In the genomic region with DNA sequence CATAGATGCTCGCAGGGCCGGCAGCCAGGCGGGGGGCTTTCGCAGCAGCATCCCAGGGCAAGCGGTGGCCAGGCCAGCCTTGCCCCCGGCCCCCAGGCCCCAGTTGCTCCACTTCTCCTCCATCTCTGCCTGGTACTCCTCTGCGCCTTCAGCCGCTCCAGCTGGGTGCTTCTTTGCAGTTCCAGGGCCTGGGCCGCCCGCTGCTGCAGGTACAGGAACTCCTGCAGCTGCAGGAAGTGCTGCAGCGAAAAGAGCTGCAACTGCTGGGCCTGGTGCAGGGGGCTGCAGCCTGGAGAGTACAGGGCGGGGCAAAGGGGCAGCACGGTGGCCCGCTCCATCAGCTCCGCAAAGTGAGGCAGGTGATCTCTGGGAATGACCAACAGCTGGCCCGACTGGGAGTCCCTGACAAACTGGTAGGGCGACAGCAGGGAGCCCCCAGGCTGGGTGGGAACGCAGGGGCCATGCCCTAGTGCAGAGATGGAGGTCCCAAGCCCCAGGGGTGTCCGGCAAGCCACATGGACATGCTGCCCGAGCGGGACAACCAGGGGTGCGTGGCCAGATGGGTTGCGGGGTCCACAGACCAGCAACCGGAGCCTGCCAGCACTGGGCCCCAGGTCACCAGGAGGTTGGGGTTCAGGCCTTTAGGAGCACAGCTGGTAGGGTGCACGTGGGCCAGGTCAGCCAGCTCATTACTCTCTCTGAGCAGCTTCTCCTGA, we compare ENCODE assay signal across 22 cellular contexts.
DNase-seq lines count a peak whose midpoint lies in the region; ATAC-seq, FAIRE-seq and TF ChIP-seq lines count a peak whose summit lies in the region.
"Had no signal": no experiment of that assay in that cellular context is flagged by ENCODE, and none has a peak within 500 bp of the region (broad histone marks: within the 10 kb centered on the region; RNA-seq: fewer than 3 reads in every experiment).

No MANE protein-coding gene starts in this region.

- no peaks in the 10 kb centered on the region for H3K27me3 ChIP-seq in HepG2 (ENCODE audit: control insufficient read depth in 1 of 2, insufficient read depth in 2 of 2, low read length in 2 of 2)
- H3K27me3 ChIP-seq in right lobe of liver = no peaks in the 10 kb centered on the region
- H3K27me3 ChIP-seq in H7 (ENCODE audit: control insufficient read depth, insufficient read depth, low read length) = no peaks in the 10 kb centered on the region
- no peaks in the 10 kb centered on the region for H3K27me3 ChIP-seq in spleen (replicated peaks in 1 of 7)
- no peaks in the 10 kb centered on the region for H3K27me3 ChIP-seq in CD8-positive, alpha-beta memory T cell (ENCODE audit: insufficient read depth, low read length, poor library complexity, severe bottlenecking)
- H3K27me3 ChIP-seq: BLaER1 treated with 17β-estradiol and CSF1 and Interleukin-3, amounts not matched to agents 10 nM and 100 nM had no signal

- TF ChIP-seq EP300 in HepG2 (IDR thresholded peaks at IDR 0.05; ENCODE audit: low read depth in 2 of 2, low read length in 2 of 2) = no peak
- TF ChIP-seq EP300 in HepG2 (CRISPR knock-in tag; IDR thresholded peaks at IDR 0.05; ENCODE audit: borderline replicate concordance) = no peak

- no peaks in the 10 kb centered on the region for H4K20me1 ChIP-seq in HepG2 (ENCODE audit: insufficient read depth, low read length)
- H4K20me1 ChIP-seq: BLaER1 treated with 17β-estradiol and CSF1 and Interleukin-3, amounts not matched to agents 10 nM and 100 nM had no signal

- peak overlapping the region; percentile 49 for H3K27ac ChIP-seq in HepG2 (ENCODE audit: extremely low read length, insufficient read depth, low read length)
- no peak overlapping the region for H3K27ac ChIP-seq in right lobe of liver
- no peak overlapping the region for H3K27ac ChIP-seq in spleen
- no peak overlapping the region for H3K27ac ChIP-seq in CD8-positive, alpha-beta memory T cell (ENCODE audit: low read depth, low read length)
- H3K27ac ChIP-seq: BLaER1 treated with 17β-estradiol and CSF1 and Interleukin-3, amounts not matched to agents 10 nM and 100 nM; GM23248 had no signal

- no peak overlapping the region for H2AFZ ChIP-seq in HepG2 (ENCODE audit: low read length)
- H2AFZ ChIP-seq: GM23248 had no signal

- H3K4me1 Mint-ChIP-seq in memory B cell = peaks cover 6% of the 10 kb centered on the region
- H3K4me1 Mint-ChIP-seq in CD8-positive, alpha-beta memory T cell = no peaks in the 10 kb centered on the region

- H3K9me3 Mint-ChIP-seq in memory B cell = no peaks in the 10 kb centered on the region
- H3K9me3 Mint-ChIP-seq in CD8-positive, alpha-beta memory T cell = no peaks in the 10 kb centered on the region
- H3K9me3 Mint-ChIP-seq: CD8-positive, alpha-beta T cell; HFFc6; IgD-negative memory B cell had no signal

- TF ChIP-seq CTCF in HepG2 (CRISPR knock-in tag; IDR thresholded peaks at IDR 0.05) (no peak), right lobe of liver (IDR thresholded peaks at IDR 0.05) (no peak), spleen (IDR thresholded peaks at IDR 0.05 in 8 of 11, conservative IDR thresholded peaks at IDR 0.05 in 3 of 11) (no peak)

- H3K4me3 ChIP-seq in HepG2 (replicated peaks in 1 of 3; ENCODE audit: insufficient read depth in 1 of 3, low read depth in 2 of 3, low read length in 3 of 3) (no peak overlapping the region), right lobe of liver (no peak overlapping the region), H7 (ENCODE audit: insufficient read depth, low read depth, low read length) (no peak overlapping the region), spleen (no peak overlapping the region)
- no peak overlapping the region for H3K4me3 ChIP-seq in CD8-positive, alpha-beta memory T cell (ENCODE audit: low read length)
- H3K4me3 ChIP-seq: BLaER1 treated with 17β-estradiol and CSF1 and Interleukin-3, amounts not matched to agents 10 nM and 100 nM; GM23248 had no signal

- BruUV-seq in HepG2 (replicated peaks; lab: Mats Ljungman, UMichigan) = no TSS peak

- ATAC-seq in HepG2 = no peak
- no peak for ATAC-seq in right lobe of liver
- ATAC-seq in memory B cell (ENCODE audit: low read depth) = no peak
- no peak for ATAC-seq in HG03342 (IDR thresholded peaks at IDR 0.05; ENCODE audit: unreplicated experiment)
- ATAC-seq: CD8-positive, alpha-beta T cell; HCT116 had no signal

- no peak for FAIRE-seq in HepG2 (lab: Jason Lieb, UNC)
- FAIRE-seq: GM12891, H54, HTR-8/SVneo had no signal

- H3K9me3 ChIP-seq in HepG2 (ENCODE audit: low read length) (no peaks in the 10 kb centered on the region), right lobe of liver (no peaks in the 10 kb centered on the region), spleen (no peaks in the 10 kb centered on the region)
- H3K9me3 ChIP-seq in CD8-positive, alpha-beta memory T cell (ENCODE audit: low read length) = no peaks in the 10 kb centered on the region
- H3K9me3 ChIP-seq: BLaER1 treated with 17β-estradiol and CSF1 and Interleukin-3, amounts not matched to agents 10 nM and 100 nM had no signal

- 84% methylated on average over 3 of the region's 25 CpGs for WGBS in HepG2 (ENCODE audit: low lambda C conversion rate)
- WGBS in right lobe of liver (ENCODE audit: insufficient coverage, low coverage, low lambda C conversion rate, missing lambda C conversion rate) = 100% methylated on average over 2 of the region's 25 CpGs
- WGBS in spleen, 5 donors = 86 to 96% (median 92%) methylated on average over 9 to 25 of the region's 25 CpGs

- H3K36me3 Mint-ChIP-seq in memory B cell = peaks cover 45% of the 10 kb centered on the region
- H3K36me3 Mint-ChIP-seq in CD8-positive, alpha-beta memory T cell = no peaks in the 10 kb centered on the region
- H3K36me3 Mint-ChIP-seq: CD8-positive, alpha-beta T cell had no signal

- peaks cover 5 to 11% of the 10 kb centered on the region in 2 experiments; a peak in 4 of 5 replicates for H3K36me3 ChIP-seq in HepG2 (replicated peaks in 1 of 2; ENCODE audit: control insufficient read depth in 1 of 2, insufficient read depth in 2 of 2, low read length in 2 of 2)
- no peaks in the 10 kb centered on the region for H3K36me3 ChIP-seq in right lobe of liver
- no peaks in the 10 kb centered on the region for H3K36me3 ChIP-seq in H7 (replicated peaks; ENCODE audit: control insufficient read depth, insufficient read depth, low read length)
- H3K36me3 ChIP-seq in spleen = peaks cover 0 to 92% (median 38%) of the 10 kb centered on the region in 6 donors
- H3K36me3 ChIP-seq in CD8-positive, alpha-beta memory T cell (ENCODE audit: insufficient read depth, low read length) = no peaks in the 10 kb centered on the region

- CTCF ChIA-PET in HepG2 (lab: Yijun Ruan, JAX; ENCODE audit: low intra/inter-chr PET ratio, low total read pairs) = no interaction called here
- CTCF ChIA-PET in CD8-positive, alpha-beta memory T cell (lab: Charles Lee) = no interaction called here

- H3K79me2 ChIP-seq in HepG2 (ENCODE audit: insufficient read depth, low read length) = no peaks in the 10 kb centered on the region

- DNase-seq in HepG2 (ENCODE audit: low spot score) = no peak
- no peak for DNase-seq in right lobe of liver
- DNase-seq in H7 = peak; percentile 27
- no peak for DNase-seq in memory B cell (ENCODE audit: low spot score in 2 of 2)
- DNase-seq in spleen = peak; percentile 78
- no peak for DNase-seq in NAMALWA (ENCODE audit: low spot score)
- no peak for DNase-seq in CD8-positive, alpha-beta memory T cell
- DNase-seq: 8988T; CD8-positive, alpha-beta T cell; COR-L47; DMS 273 treated with DMSO at 0.1 percent for 48 hours; DND-41; EL; GM23248; HFFc6 had no signal

- H3K9ac ChIP-seq in HepG2 (ENCODE audit: insufficient read depth, low read depth, low read length) = no peak overlapping the region
- H3K9ac ChIP-seq: BLaER1 treated with 17β-estradiol and CSF1 and Interleukin-3, amounts not matched to agents 10 nM and 100 nM; GM23248 had no signal

- peak overlapping the region; percentile 58 for H3K27ac Mint-ChIP-seq in memory B cell
- H3K27ac Mint-ChIP-seq in CD8-positive, alpha-beta memory T cell = no peak overlapping the region
- H3K27ac Mint-ChIP-seq: CD8-positive, alpha-beta T cell had no signal

- no peak for TF ChIP-seq RAD21 in HepG2 (CRISPR knock-in tag; IDR thresholded peaks at IDR 0.05)

- TF ChIP-seq POLR2A in HepG2 (IDR thresholded peaks at IDR 0.05; ENCODE audit: insufficient read depth in 1 of 2, low read depth in 2 of 2, low read length in 2 of 2) (no peak), right lobe of liver (IDR thresholded peaks at IDR 0.05) (no peak), spleen (IDR thresholded peaks at IDR 0.05) (no peak)

- no peaks in the 10 kb centered on the region for H3K27me3 Mint-ChIP-seq in memory B cell
- peaks cover 4 to 17% of the 10 kb centered on the region in 2 donors for H3K27me3 Mint-ChIP-seq in CD8-positive, alpha-beta memory T cell
- H3K27me3 Mint-ChIP-seq: IgD-negative memory B cell had no signal

- intact Hi-C loops in HepG2 (cut with micrococcal nuclease; ENCODE audit: unreplicated experiment) = loop anchor here (5.0 kb wide), 1 partner anchor 98 kb away; no protein-coding TSS in a partner anchor
- intact Hi-C loops in right lobe of liver (cut with DNase I) = no loop called here
- intact Hi-C loops in spleen (cut with DNase I; ENCODE audit: low total_unique reads) = no loop called here

- H3K4me2 ChIP-seq in HepG2 (ENCODE audit: low read depth, low read length) = no peak overlapping the region
- H3K4me2 ChIP-seq: BLaER1 treated with 17β-estradiol and CSF1 and Interleukin-3, amounts not matched to agents 10 nM and 100 nM had no signal

- POLR2A ChIA-PET in HepG2 (lab: Yijun Ruan, JAX) = interaction anchor here (1.1 kb wide), 1 partner anchor 17 kb away, joined by 3 read pairs; no protein-coding TSS in a partner anchor
- POLR2A ChIA-PET in CD8-positive, alpha-beta memory T cell (lab: Charles Lee) = no interaction called here

- in situ Hi-C loops in HepG2 (cut with HindIII; ENCODE audit: extremely low pct_ligation_motif_present, low pct_unique_long_range_greater_than_20kb) = loop anchor here (5.0 to 10.0 kb wide), 2 partner anchors 68 to 110 kb away; partner anchors contain the start of gene TBC1D9

- H3K4me3 Mint-ChIP-seq in memory B cell = no peak overlapping the region
- H3K4me3 Mint-ChIP-seq in CD8-positive, alpha-beta memory T cell = no peak overlapping the region
- H3K4me3 Mint-ChIP-seq: CD8-positive, alpha-beta T cell; HFFc6; IgD-negative memory B cell had no signal

- peaks cover 68% of the 10 kb centered on the region for H3K4me1 ChIP-seq in HepG2 (ENCODE audit: insufficient read depth, low read length)
- peaks cover 0 to 37% (median 2%) of the 10 kb centered on the region in 4 donors for H3K4me1 ChIP-seq in right lobe of liver
- H3K4me1 ChIP-seq in spleen = peaks cover 0 to 6% (median 0%) of the 10 kb centered on the region in 6 donors
- no peaks in the 10 kb centered on the region for H3K4me1 ChIP-seq in CD8-positive, alpha-beta memory T cell (ENCODE audit: insufficient read depth, low read length)
- H3K4me1 ChIP-seq: BLaER1 treated with 17β-estradiol and CSF1 and Interleukin-3, amounts not matched to agents 10 nM and 100 nM had no signal

TF ChIP-seq in HepG2, 621 proteins besides CTCF, POLR2A, EP300 and RAD21:
- TF ChIP-seq ZNF263 (CRISPR knock-in tag; IDR thresholded peaks at IDR 0.05) = peak; percentile 22; the same call in 1 of the 2 replicates
- TF ChIP-seq FLYWCH1 (CRISPR knock-in tag; IDR thresholded peaks at IDR 0.05) = no peak
- TF ChIP-seq AGO2 (optimal IDR thresholded peaks at IDR 0.05; ENCODE audit: low read depth, low read length) = peak; percentile 58

Comparison
In these comparisons a context has a peak if more than half of its experiments do, and no peak if none do; other contexts are left out.
1. DNase-seq: peak in H7 (single experiment) and spleen (single experiment); none in HepG2 (single experiment), right lobe of liver (0 of 3), memory B cell (0 of 2), NAMALWA (single experiment) and CD8-positive, alpha-beta memory T cell (0 of 5).